In genomic region chr13:50951366-50951765, GRCh38 we compare ENCODE assay signal across 18 cellular contexts.
"Had no signal": no experiment of that assay in that cellular context is flagged by ENCODE, and none has a peak within 500 bp of the region (broad histone marks: within the 10 kb centered on the region; RNA-seq: fewer than 3 reads in every experiment).

No MANE protein-coding gene starts in this region.

- H3K27ac ChIP-seq: brain microvascular endothelial cell, gastrocnemius medialis, testis had no signal

- H3K4me3 Mint-ChIP-seq: activated CD8-positive, alpha-beta T cell treated with anti-CD3 and anti-CD28 coated beads, Interleukin-2, amount 10 ng/mL, durations not matched to agents 7 days and 5 days; activated naive CD8-positive, alpha-beta T cell treated with anti-CD3 and anti-CD28 coated beads, Interleukin-2, amount 50 U/mL, for 24 hours; activated T-helper 1 cell treated with anti-CD3 and anti-CD28 coated beads, Interleukin-12 subunit alpha, Interleukin-12 subunit beta, Interleukin-2, Interleukin-4 antibody, amounts not matched to agents 30 ng/mL and 10 ng/mL and 1 ng/mL, durations not matched to agents 14 hours and 24 hours and 36 hours; dendritic cell treated with granulocyte-macrophage colony-stimulating factor and Interleukin-4, amounts not matched to agents 40 ng/mL and 50 ng/mL, for 4 days; endodermal cell; memory B cell; nephron progenitor cell; stimulated activated naive CD8-positive, alpha-beta T cell treated with anti-CD3 and anti-CD28 coated beads, Interleukin-15, Interleukin-2, amounts not matched to agents 100 ng/mL and 50 ng/mL, for 24 hours had no signal

- H3K27ac Mint-ChIP-seq: activated CD8-positive, alpha-beta T cell treated with anti-CD3 and anti-CD28 coated beads, Interleukin-2, amount 10 ng/mL, durations not matched to agents 7 days and 5 days; activated naive CD8-positive, alpha-beta T cell treated with anti-CD3 and anti-CD28 coated beads, Interleukin-2, amount 50 U/mL, for 24 hours; activated T-helper 1 cell treated with anti-CD3 and anti-CD28 coated beads, Interleukin-12 subunit alpha, Interleukin-12 subunit beta, Interleukin-2, Interleukin-4 antibody, amounts not matched to agents 30 ng/mL and 10 ng/mL and 1 ng/mL, durations not matched to agents 14 hours and 24 hours and 36 hours; dendritic cell treated with granulocyte-macrophage colony-stimulating factor and Interleukin-4, amounts not matched to agents 40 ng/mL and 50 ng/mL, for 4 days; endodermal cell; memory B cell; nephron progenitor cell; stimulated activated naive CD8-positive, alpha-beta T cell treated with anti-CD3 and anti-CD28 coated beads, Interleukin-15, Interleukin-2, amounts not matched to agents 100 ng/mL and 50 ng/mL, for 24 hours had no signal

- H3K4me1 ChIP-seq: gastrocnemius medialis, testis had no signal

- DNase-seq: activated CD4-positive, alpha-beta T cell treated with anti-CD3 and anti-CD28 coated beads for 4 hours; activated CD8-positive, alpha-beta memory T cell treated with anti-CD3 and anti-CD28 coated beads, Interleukin-2, amount 50 U/mL, for 48 hours; activated CD8-positive, alpha-beta T cell treated with anti-CD3 and anti-CD28 coated beads, Interleukin-2, amount 10 ng/mL, durations not matched to agents 7 days and 5 days; activated naive CD4-positive, alpha-beta T cell; activated naive CD8-positive, alpha-beta T cell treated with anti-CD3 and anti-CD28 coated beads, Interleukin-2, amount 50 U/mL, for 24 hours; brain microvascular endothelial cell; cerebellar nuclear complex; endodermal cell; gastrocnemius medialis; islet precursor cell; nephron progenitor cell; stimulated activated CD4-positive, alpha-beta T cell treated with anti-CD3 and anti-CD28 coated beads, Interleukin-4, amount 100 ng/mL, for 24 hours; testis had no signal

- H3K9me3 ChIP-seq: gastrocnemius medialis, testis had no signal

- ATAC-seq: activated CD8-positive, alpha-beta T cell treated with anti-CD3 and anti-CD28 coated beads, Interleukin-2, amount 10 ng/mL, durations not matched to agents 7 days and 5 days; activated naive CD8-positive, alpha-beta T cell treated with anti-CD3 and anti-CD28 coated beads, Interleukin-2, amount 50 U/mL, for 24 hours; gastrocnemius medialis; left lobe of liver had no signal

- H3K27me3 ChIP-seq: brain microvascular endothelial cell, gastrocnemius medialis, testis had no signal

- H3K27me3 Mint-ChIP-seq: activated naive CD8-positive, alpha-beta T cell treated with anti-CD3 and anti-CD28 coated beads, Interleukin-2, amount 50 U/mL, for 24 hours; dendritic cell treated with granulocyte-macrophage colony-stimulating factor and Interleukin-4, amounts not matched to agents 40 ng/mL and 50 ng/mL, for 4 days; memory B cell; stimulated activated naive CD8-positive, alpha-beta T cell treated with anti-CD3 and anti-CD28 coated beads, Interleukin-15, Interleukin-2, amounts not matched to agents 100 ng/mL and 50 ng/mL, for 24 hours had no signal

- H3K4me1 Mint-ChIP-seq: activated naive CD8-positive, alpha-beta T cell treated with anti-CD3 and anti-CD28 coated beads, Interleukin-2, amount 50 U/mL, for 24 hours; endodermal cell had no signal

- H3K36me3 ChIP-seq: brain microvascular endothelial cell, gastrocnemius medialis had no signal

- H3K4me3 ChIP-seq: gastrocnemius medialis, testis had no signal
